8 cellular contexts compared by ENCODE assay signal in genomic region chr9:130137870-130138653, GRCh38. TPM values are rescaled to one million over a fixed set of nuclear protein-coding genes. Genes with fewer than 3 reads are reported as not detected.
DNase-seq lines count a peak whose midpoint lies in the region; ATAC-seq and TF ChIP-seq lines count a peak whose summit lies in the region.

No MANE protein-coding gene starts in this region.

- H3K27me3 Mint-ChIP-seq in activated naive CD4-positive, alpha-beta T cell treated with anti-CD3 and anti-CD28 coated beads, Interleukin-2, amount 50 U/mL, for 24 hours = no peaks in the 10 kb centered on the region

- H3K27ac ChIP-seq in upper lobe of right lung = no peak overlapping the region

- DNase-seq in activated naive CD4-positive, alpha-beta T cell treated with Interleukin-2 at 50 U/mL for 16 hours = no peak
- peak; percentile 97 for DNase-seq in astrocyte of the spinal cord (ENCODE audit: low read depth, low spot score)
- peak; percentile 98 for DNase-seq in iris pigment epithelial cell (ENCODE audit: low read depth)
- DNase-seq in upper lobe of right lung = no peak
- DNase-seq in NCI-H128 (lab: John Stamatoyannopoulos, UW; ENCODE audit: unreplicated experiment) = no peak
- DNase-seq in DMS 273 (lab: John Stamatoyannopoulos, UW; ENCODE audit: unreplicated experiment) = no peak

- in situ Hi-C loops in astrocyte of the spinal cord (cut with HindIII; ENCODE audit: low sequenced_read_pairs) = no loop called here

- intact Hi-C loops in upper lobe of right lung (cut with DNase I) = no loop called here

- no peak overlapping the region for H3K4me3 ChIP-seq in astrocyte of the spinal cord (ENCODE audit: low read depth, low read length)
- H3K4me3 ChIP-seq in upper lobe of right lung = no peak overlapping the region

- H3K4me3 Mint-ChIP-seq in activated naive CD4-positive, alpha-beta T cell treated with anti-CD3 and anti-CD28 coated beads, Interleukin-2, amount 50 U/mL, for 24 hours = peak overlapping the region; percentile 5

- peaks cover 43% of the 10 kb centered on the region for H3K4me1 Mint-ChIP-seq in activated naive CD4-positive, alpha-beta T cell treated with anti-CD3 and anti-CD28 coated beads, Interleukin-2, amount 50 U/mL, for 24 hours

- no peak for TF ChIP-seq CTCF in astrocyte of the spinal cord (IDR thresholded peaks at IDR 0.05; ENCODE audit: low read depth, low read length)
- TF ChIP-seq CTCF in upper lobe of right lung (IDR thresholded peaks at IDR 0.05) = no peak

- H3K36me3 Mint-ChIP-seq in activated naive CD4-positive, alpha-beta T cell treated with anti-CD3 and anti-CD28 coated beads, Interleukin-2, amount 50 U/mL, for 24 hours = peaks cover 15% of the 10 kb centered on the region

- H3K27ac Mint-ChIP-seq in activated naive CD4-positive, alpha-beta T cell treated with anti-CD3 and anti-CD28 coated beads, Interleukin-2, amount 50 U/mL, for 24 hours = peak overlapping the region; percentile 35

- peak; percentile 77 for ATAC-seq in upper lobe of right lung
- no peak for ATAC-seq in HG03469 (IDR thresholded peaks at IDR 0.05; ENCODE audit: unreplicated experiment)

- no peaks in the 10 kb centered on the region for H3K9me3 ChIP-seq in upper lobe of right lung

- peaks cover 13% of the 10 kb centered on the region for H3K36me3 ChIP-seq in upper lobe of right lung

- H3K27me3 ChIP-seq in upper lobe of right lung = no peaks in the 10 kb centered on the region

- H3K4me1 ChIP-seq in upper lobe of right lung = peaks cover 11% of the 10 kb centered on the region

- H3K9me3 Mint-ChIP-seq in activated naive CD4-positive, alpha-beta T cell treated with anti-CD3 and anti-CD28 coated beads, Interleukin-2, amount 50 U/mL, for 24 hours = no peaks in the 10 kb centered on the region

RNA-seq across cellular contexts. Expression of gene NCS1, which starts 34.1 kb away (rescaled TPM):
- 5.7 TPM for total RNA-seq in upper lobe of right lung

Comparison
In these comparisons a context has a peak if more than half of its experiments do, and no peak if none do; other contexts are left out.
1. DNase-seq: peak in astrocyte of the spinal cord (single experiment) and iris pigment epithelial cell (single experiment); none in activated naive CD4-positive, alpha-beta T cell treated with Interleukin-2 at 50 U/mL for 16 hours (single experiment), upper lobe of right lung (single experiment), NCI-H128 (single experiment) and DMS 273 (single experiment).